ENCODE assay signal across 25 cellular contexts in genomic region chr1:45353685-45354084, GRCh38.
"Had no signal": no experiment of that assay in that cellular context is flagged by ENCODE, and none has a peak within 500 bp of the region (broad histone marks: within the 10 kb centered on the region; RNA-seq: fewer than 3 reads in every experiment).

No MANE protein-coding gene starts in this region.

- H3K4me3 Mint-ChIP-seq: activated CD4-positive, alpha-beta memory T cell treated with anti-CD3 and anti-CD28 coated beads, Interleukin-2, amount 10 ng/mL, durations not matched to agents 7 days and 5 days; activated CD4-positive, alpha-beta T cell treated with anti-CD3 and anti-CD28 coated beads, Interleukin-2, amount 10 ng/mL, durations not matched to agents 7 days and 5 days; activated T-cell treated with anti-CD3 and anti-CD28 coated beads, Interleukin-2, amount 50 U/mL, for 72 hours; central memory CD8-positive, alpha-beta T cell; nephron; stimulated activated naive B cell treated with anti-CD40 and anti-IgM and Interleukin-4, amounts not matched to agents 10 μg/mL and 1 μg/mL and 100 μg/mL, for 72 hours; T-helper 17 cell had no signal

- H3K27ac ChIP-seq: colonic mucosa, epithelial cell of prostate, esophagus squamous epithelium, hepatocyte, left ventricle myocardium inferior, stomach, thyroid gland, upper lobe of left lung had no signal

- ATAC-seq: activated naive CD4-positive, alpha-beta T cell treated with anti-CD3 and anti-CD28 coated beads, Interleukin-2, amount 50 U/mL, for 72 hours; activated T-cell treated with anti-CD3 and anti-CD28 coated beads, Interleukin-2, amount 50 U/mL, for 72 hours; sciatic nerve; stimulated activated naive B cell treated with anti-CD40 and anti-IgM and Interleukin-4, amounts not matched to agents 10 μg/mL and 1 μg/mL and 100 μg/mL, for 72 hours; T-helper 17 cell had no signal

- H3K27ac Mint-ChIP-seq: activated CD4-positive, alpha-beta memory T cell treated with anti-CD3 and anti-CD28 coated beads, Interleukin-2, amount 10 ng/mL, durations not matched to agents 7 days and 5 days; activated CD4-positive, alpha-beta T cell treated with anti-CD3 and anti-CD28 coated beads, Interleukin-2, amount 10 ng/mL, durations not matched to agents 7 days and 5 days; activated naive CD4-positive, alpha-beta T cell treated with anti-CD3 and anti-CD28 coated beads, Interleukin-2, amount 50 U/mL, for 72 hours; activated T-cell treated with anti-CD3 and anti-CD28 coated beads, Interleukin-2, amount 50 U/mL, for 72 hours; nephron; stimulated activated naive B cell treated with anti-CD40 and anti-IgM and Interleukin-4, amounts not matched to agents 10 μg/mL and 1 μg/mL and 100 μg/mL, for 72 hours; T-helper 17 cell had no signal

- H3K36me3 Mint-ChIP-seq: activated naive CD4-positive, alpha-beta T cell treated with anti-CD3 and anti-CD28 coated beads, Interleukin-2, amount 50 U/mL, for 72 hours; stimulated activated naive B cell treated with anti-CD40 and anti-IgM and Interleukin-4, amounts not matched to agents 10 μg/mL and 1 μg/mL and 100 μg/mL, for 72 hours had no signal

- H3K9me3 Mint-ChIP-seq: activated CD4-positive, alpha-beta memory T cell treated with anti-CD3 and anti-CD28 coated beads, Interleukin-2, amount 10 ng/mL, durations not matched to agents 7 days and 5 days; activated CD4-positive, alpha-beta T cell treated with anti-CD3 and anti-CD28 coated beads, Interleukin-2, amount 10 ng/mL, durations not matched to agents 7 days and 5 days; activated naive CD4-positive, alpha-beta T cell treated with anti-CD3 and anti-CD28 coated beads, Interleukin-2, amount 50 U/mL, for 72 hours; activated T-cell treated with anti-CD3 and anti-CD28 coated beads, Interleukin-2, amount 50 U/mL, for 72 hours; central memory CD8-positive, alpha-beta T cell; nephron; stimulated activated naive B cell treated with anti-CD40 and anti-IgM and Interleukin-4, amounts not matched to agents 10 μg/mL and 1 μg/mL and 100 μg/mL, for 72 hours had no signal

- H3K4me1 Mint-ChIP-seq: central memory CD8-positive, alpha-beta T cell had no signal

- DNase-seq: activated CD4-positive, alpha-beta memory T cell treated with anti-CD3 and anti-CD28 coated beads, Interleukin-2, amount 10 ng/mL, durations not matched to agents 7 days and 5 days; activated CD4-positive, alpha-beta T cell treated with anti-CD3 and anti-CD28 coated beads, Interleukin-2, amount 10 ng/mL, durations not matched to agents 7 days and 5 days; activated naive CD4-positive, alpha-beta T cell; activated T-cell treated with anti-CD3 and anti-CD28 coated beads for 4 hours; activated T-cell treated with anti-CD3 and anti-CD28 coated beads, Interleukin-2, amount 50 U/mL, for 72 hours; colonic mucosa; effector CD8-positive, alpha-beta T cell; esophagus squamous epithelium; islet precursor cell; left ventricle myocardium inferior; retina; small intestine; stimulated activated CD4-positive, alpha-beta T cell treated with anti-CD3 and anti-CD28 coated beads, Interleukin-4, amount 100 ng/mL, for 4 hours; stimulated activated CD8-positive, alpha-beta memory T cell treated with anti-CD3 and anti-CD28 coated beads, Interleukin-4, amount 100 ng/mL, for 48 hours; stimulated activated naive B cell treated with anti-CD40 and anti-IgM and Interleukin-4, amounts not matched to agents 10 μg/mL and 1 μg/mL and 100 μg/mL, for 72 hours; stomach; T-helper 17 cell; thyroid gland; upper lobe of left lung had no signal
